1 cellular context compared by ENCODE assay signal in genomic region chr14:38001501-38001900, GRCh38.
TF ChIP-seq lines count a peak whose summit lies in the region.

No MANE protein-coding gene starts in this region.

TF ChIP-seq in GM23338, 12 proteins besides CTCF, POLR2A, EP300 and RAD21 (continued from another document):
- TF ChIP-seq ZNF462 (CRISPR knock-in tag; IDR thresholded peaks at IDR 0.05) (no peak), POLR2AphosphoS5 (IDR thresholded peaks at IDR 0.05; ENCODE audit: low read depth) (no peak), STAT1 (IDR thresholded peaks at IDR 0.05; ENCODE audit: unreplicated experiment) (no peak), ZNF331 (CRISPR knock-in tag; IDR thresholded peaks at IDR 0.05; ENCODE audit: low read depth) (no peak)
